Comparison of ENCODE assay signal across 9 cellular contexts in genomic region chr4:8200302-8200975, GRCh38. TPM values are rescaled to one million over a fixed set of nuclear protein-coding genes. Genes with fewer than 3 reads are reported as not detected.
A peak's percentile ranks its signal among the peaks of the same experiment; 100 is the strongest.
DNase-seq lines count a peak whose midpoint lies in the region; ATAC-seq, FAIRE-seq and TF ChIP-seq lines count a peak whose summit lies in the region.
"Had no signal": no experiment of that assay in that cellular context is flagged by ENCODE, and none has a peak within 500 bp of the region (broad histone marks: within the 10 kb centered on the region; RNA-seq: fewer than 3 reads in every experiment).

No MANE protein-coding gene starts in this region.

- H3K79me2 ChIP-seq in keratinocyte (ENCODE audit: control insufficient read depth, insufficient read depth, low read length), result peaks cover 55% of the 10 kb centered on the region

- H3K4me3 ChIP-seq in keratinocyte (ENCODE audit: control insufficient read depth in 2 of 3, extremely low read depth in 1 of 3, insufficient read depth in 2 of 3, low read depth in 1 of 3, low read length in 3 of 3), result peak overlapping the region; percentile 71 to 89 (median 81)

- peaks cover 42% of the 10 kb centered on the region for H3K4me1 ChIP-seq in keratinocyte (ENCODE audit: control insufficient read depth, extremely low read depth, insufficient read depth, low read length)

- H3K4me1 Mint-ChIP-seq in stimulated activated naive CD8-positive, alpha-beta T cell treated with anti-CD3 and anti-CD28 coated beads, Interleukin-15, amount 100 ng/mL, for 72 hours, result peaks cover 65% of the 10 kb centered on the region

- FAIRE-seq in keratinocyte (lab: Jason Lieb, UNC), result no peak

- H3K27me3 Mint-ChIP-seq in stimulated activated naive CD8-positive, alpha-beta T cell treated with anti-CD3 and anti-CD28 coated beads, Interleukin-15, amount 100 ng/mL, for 72 hours, result peaks cover 16% of the 10 kb centered on the region

- H4K20me1 ChIP-seq in keratinocyte (ENCODE audit: control insufficient read depth, extremely low read depth, insufficient read depth, low read length), result no peaks in the 10 kb centered on the region

- H3K4me2 ChIP-seq in keratinocyte (ENCODE audit: control insufficient read depth, extremely low read depth, insufficient read depth, low read depth, low read length), result peak overlapping the region; percentile 95

- H3K9me1 ChIP-seq in keratinocyte (ENCODE audit: control insufficient read depth, extremely low read depth, insufficient read depth, low read length), result no peaks in the 10 kb centered on the region

- H3K27me3 ChIP-seq in keratinocyte (ENCODE audit: control insufficient read depth, extremely low read depth, insufficient read depth, low read length), result no peaks in the 10 kb centered on the region

- H3K27ac ChIP-seq in keratinocyte (ENCODE audit: control insufficient read depth, insufficient read depth, low read length), result peak overlapping the region; percentile 87

- no peaks in the 10 kb centered on the region for H3K9me3 Mint-ChIP-seq in stimulated activated naive CD8-positive, alpha-beta T cell treated with anti-CD3 and anti-CD28 coated beads, Interleukin-15, amount 100 ng/mL, for 72 hours

- DNase-seq in activated CD4-positive, CD25-positive, alpha-beta regulatory T cell (lab: John Stamatoyannopoulos, UW), result no peak
- DNase-seq in activated naive CD4-positive, alpha-beta T cell treated with Interleukin-2 at 50 U/mL for 16 hours, result peak; percentile 37
- DNase-seq in keratinocyte (ENCODE audit: low read depth, low spot score) (no peak), NCI-H446 treated with DMSO at 0.1 percent for 48 hours (lab: John Stamatoyannopoulos, UW) (no peak)
- peak in 1 of 2 donors; percentile 39 for DNase-seq in stimulated activated naive CD8-positive, alpha-beta T cell treated with anti-CD3 and anti-CD28 coated beads, Interleukin-15, amount 100 ng/mL, for 72 hours

- H2AFZ ChIP-seq in keratinocyte (ENCODE audit: control insufficient read depth, low read length), result no peak overlapping the region

- H3K4me3 Mint-ChIP-seq in stimulated activated naive CD8-positive, alpha-beta T cell treated with anti-CD3 and anti-CD28 coated beads, Interleukin-15, amount 100 ng/mL, for 72 hours, result peak overlapping the region; percentile 80 to 90

- TF ChIP-seq CTCF in keratinocyte (optimal IDR thresholded peaks at IDR 0.05 in 1 of 3, IDR thresholded peaks at IDR 0.05 in 1 of 3, conservative IDR thresholded peaks at IDR 0.05 in 1 of 3; ENCODE audit: extremely low read depth in 1 of 3, insufficient read depth in 2 of 3, low read length in 3 of 3), result no peak

- dilution Hi-C loops in keratinocyte (cut with MboI; ENCODE audit: extremely low pct_ligation_motif_present, low sequenced_read_pairs), result no loop called here

- peaks cover 7 to 11% of the 10 kb centered on the region in 2 experiments for H3K36me3 ChIP-seq in keratinocyte (ENCODE audit: control insufficient read depth in 2 of 2, extremely low read depth in 1 of 2, insufficient read depth in 2 of 2, low read length in 2 of 2)

- peak; percentile 23 to 36 for ATAC-seq in activated CD4-positive, CD25-positive, alpha-beta regulatory T cell treated with anti-CD3 and anti-CD28 coated beads, Interleukin-2, amount 50 U/mL, for 24 hours
- ATAC-seq in stimulated activated naive CD8-positive, alpha-beta T cell treated with anti-CD3 and anti-CD28 coated beads, Interleukin-15, amount 100 ng/mL, for 72 hours, result peak; percentile 26
- ATAC-seq in GM18873 (IDR thresholded peaks at IDR 0.05; ENCODE audit: low FRiP score, unreplicated experiment) (no peak), HG03457 (IDR thresholded peaks at IDR 0.05; ENCODE audit: unreplicated experiment) (no peak)

- H3K9ac ChIP-seq in keratinocyte (ENCODE audit: control insufficient read depth, extremely low read depth, insufficient read depth, low read length), result peak overlapping the region; percentile 91

- H3K9me3 ChIP-seq in keratinocyte (ENCODE audit: control insufficient read depth, low read depth, low read length), result no peaks in the 10 kb centered on the region

- peak overlapping the region; percentile 48 to 93 for H3K27ac Mint-ChIP-seq in stimulated activated naive CD8-positive, alpha-beta T cell treated with anti-CD3 and anti-CD28 coated beads, Interleukin-15, amount 100 ng/mL, for 72 hours

RNA-seq across cellular contexts. Expression of gene SH3TC1, which starts 1.3 kb away (rescaled TPM):
- 12.0 to 22.1 TPM (median 12.3 TPM) in 3 replicates for polyA plus RNA-seq in keratinocyte
- 4.0 TPM for polyA plus RNA-seq in keratinocyte (2011; ENCODE audit: low read depth)
- polyA plus RNA-seq in keratinocyte (2011; cell fraction: cytosol; rRNA removed), result 3.3 and 7.9 TPM in 2 replicates
- polyA plus RNA-seq in keratinocyte (2011; cell fraction: nucleus; rRNA removed), result 28.3 and 44.2 TPM in 2 replicates
- polyA plus RNA-seq in keratinocyte (2012; ENCODE audit: low replicate concordance), result 7.2 and 21.2 TPM in 2 replicates
- polyA minus RNA-seq in keratinocyte, result 22.2 to 29.7 TPM (median 27.2 TPM) in 3 replicates
- polyA minus RNA-seq in keratinocyte (2011; cell fraction: cytosol; rRNA and poly(A)+ RNA removed), result 35.5 TPM
- polyA minus RNA-seq in keratinocyte (2011; cell fraction: nucleus; rRNA and poly(A)+ RNA removed), result 48.6 and 60.5 TPM in 2 replicates

RNA-seq across cellular contexts. Expression of gene ABLIM2, which starts 41.8 kb away (rescaled TPM):
- 0.94 to 3.0 TPM (median 1.1 TPM) in 3 replicates for polyA plus RNA-seq in keratinocyte
- 3.8 TPM for polyA plus RNA-seq in keratinocyte (2011; ENCODE audit: low read depth)
- 1.1 and 2.0 TPM in 2 replicates for polyA plus RNA-seq in keratinocyte (2011; cell fraction: cytosol; rRNA removed)
- 1.5 and 3.6 TPM in 2 replicates for polyA plus RNA-seq in keratinocyte (2011; cell fraction: nucleus; rRNA removed)
- 1.3 and 9.7 TPM in 2 replicates for polyA plus RNA-seq in keratinocyte (2012; ENCODE audit: low replicate concordance)
- polyA minus RNA-seq in keratinocyte, result 0.80 to 5.3 TPM (median 3.7 TPM) in 3 replicates
- 1.7 TPM for polyA minus RNA-seq in keratinocyte (2011; cell fraction: cytosol; rRNA and poly(A)+ RNA removed)
- polyA minus RNA-seq in keratinocyte (2011; cell fraction: nucleus; rRNA and poly(A)+ RNA removed), result 1.6 and 4.2 TPM in 2 replicates
- polyA plus RNA-seq: AG04450 had no signal

Comparison
In these comparisons a context has a peak if more than half of its experiments do, and no peak if none do; other contexts are left out.
1. ATAC-seq: peak in activated CD4-positive, CD25-positive, alpha-beta regulatory T cell treated with anti-CD3 and anti-CD28 coated beads, Interleukin-2, amount 50 U/mL, for 24 hours (2 of 2) and stimulated activated naive CD8-positive, alpha-beta T cell treated with anti-CD3 and anti-CD28 coated beads, Interleukin-15, amount 100 ng/mL, for 72 hours (single experiment); none in GM18873 (single experiment) and HG03457 (single experiment).